Comparison of ENCODE assay signal across 20 cellular contexts in the genomic region with DNA sequence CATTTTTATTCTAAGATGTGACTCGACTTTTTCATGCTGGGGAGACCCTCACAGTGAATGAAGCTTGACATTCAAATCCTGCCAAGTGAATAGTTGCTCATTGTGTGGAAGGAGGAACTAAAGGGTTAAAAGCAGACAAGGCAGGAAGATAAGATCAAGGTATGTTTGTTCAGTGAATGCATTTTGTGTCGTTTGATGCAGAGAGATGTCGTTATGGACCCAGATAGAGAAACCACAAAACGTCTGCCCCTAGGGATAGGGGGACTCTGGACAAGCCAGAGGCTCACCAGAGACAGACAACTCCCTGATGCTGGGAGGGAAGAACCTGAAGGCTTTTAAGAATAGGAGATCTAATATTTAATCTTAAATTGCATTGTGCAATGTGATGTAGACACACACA. TPM values are rescaled to one million over a fixed set of nuclear protein-coding genes. Genes with fewer than 3 reads are reported as not detected.
DNase-seq lines count a peak whose midpoint lies in the region; ATAC-seq and TF ChIP-seq lines count a peak whose summit lies in the region.
"Had no signal": no experiment of that assay in that cellular context is flagged by ENCODE, and none has a peak within 500 bp of the region (broad histone marks: within the 10 kb centered on the region; RNA-seq: fewer than 3 reads in every experiment).

No MANE protein-coding gene starts in this region.

- intact Hi-C loops in thyroid gland (cut with DNase I) = no loop called here

- peaks cover 4 to 12% of the 10 kb centered on the region in 2 experiments for H3K4me1 ChIP-seq in trophoblast cell (ENCODE audit: control insufficient read depth in 1 of 2, insufficient read depth in 2 of 2, low read length in 2 of 2)
- H3K4me1 ChIP-seq in thyroid gland = no peaks in the 10 kb centered on the region
- H3K4me1 ChIP-seq: SJSA1 had no signal

- no peak overlapping the region for H3K9ac ChIP-seq in trophoblast cell (ENCODE audit: low read length)

- no peaks in the 10 kb centered on the region for H3K36me3 ChIP-seq in trophoblast cell (ENCODE audit: control insufficient read depth in 1 of 2, insufficient read depth in 2 of 2, low read length in 2 of 2)
- no peaks in the 10 kb centered on the region for H3K36me3 ChIP-seq in thyroid gland
- H3K36me3 ChIP-seq: SJSA1 had no signal

- no CpG with 5 or more reads among the region's 4 CpGs for WGBS in trophoblast cell (ENCODE audit: extremely low coverage, insufficient coverage, insufficient read length)
- WGBS in thyroid gland, 2 donors = 14 to 15% methylated on average over 4 of the region's 4 CpGs

- H2AK5ac ChIP-seq in trophoblast cell (ENCODE audit: low read length) = no peak overlapping the region

- no peak overlapping the region for H3K23ac ChIP-seq in trophoblast cell (ENCODE audit: low read length)

- no peak overlapping the region for H2BK120ac ChIP-seq in trophoblast cell (ENCODE audit: insufficient read depth, low read length, poor library complexity)

- peaks cover 5% of the 10 kb centered on the region for H3K9me3 Mint-ChIP-seq in activated naive CD8-positive, alpha-beta T cell (ENCODE audit: low read depth)
- H3K9me3 Mint-ChIP-seq in activated naive CD8-positive, alpha-beta T cell treated with anti-CD3 and anti-CD28 coated beads, Interleukin-2, amount 50 U/mL, for 24 hours = peaks cover under 1% of the 10 kb centered on the region

- no peak overlapping the region for H3K4me3 Mint-ChIP-seq in activated naive CD8-positive, alpha-beta T cell
- no peak overlapping the region for H3K4me3 Mint-ChIP-seq in activated naive CD8-positive, alpha-beta T cell treated with anti-CD3 and anti-CD28 coated beads, Interleukin-2, amount 50 U/mL, for 24 hours
- H3K4me3 Mint-ChIP-seq: CD8-positive, alpha-beta T cell had no signal

- H3K36me3 Mint-ChIP-seq in activated naive CD8-positive, alpha-beta T cell = peaks cover 7% of the 10 kb centered on the region
- no peaks in the 10 kb centered on the region for H3K36me3 Mint-ChIP-seq in activated naive CD8-positive, alpha-beta T cell treated with anti-CD3 and anti-CD28 coated beads, Interleukin-2, amount 50 U/mL, for 24 hours (ENCODE audit: low read depth)
- H3K36me3 Mint-ChIP-seq: CD8-positive, alpha-beta T cell had no signal

- no peaks in the 10 kb centered on the region for H3K4me1 Mint-ChIP-seq in activated naive CD8-positive, alpha-beta T cell (ENCODE audit: low read depth)
- H3K4me1 Mint-ChIP-seq in activated naive CD8-positive, alpha-beta T cell treated with anti-CD3 and anti-CD28 coated beads, Interleukin-2, amount 50 U/mL, for 24 hours = no peaks in the 10 kb centered on the region

- H3K4me2 ChIP-seq in trophoblast cell (ENCODE audit: low read length) = no peak overlapping the region

- no peak overlapping the region for H3K14ac ChIP-seq in trophoblast cell (ENCODE audit: low read length)

- H3K79me1 ChIP-seq in trophoblast cell (ENCODE audit: low read length) = no peaks in the 10 kb centered on the region

- H3K27ac Mint-ChIP-seq in activated naive CD8-positive, alpha-beta T cell = peak overlapping the region; percentile 5
- H3K27ac Mint-ChIP-seq in activated naive CD8-positive, alpha-beta T cell treated with anti-CD3 and anti-CD28 coated beads, Interleukin-2, amount 50 U/mL, for 24 hours = no peak overlapping the region
- H3K27ac Mint-ChIP-seq: CD8-positive, alpha-beta T cell had no signal

- no peak for TF ChIP-seq POLR2A in thyroid gland (IDR thresholded peaks at IDR 0.05)

- no peak overlapping the region for H3K4ac ChIP-seq in trophoblast cell (ENCODE audit: low read depth, low read length)

- H4K12ac ChIP-seq in trophoblast cell (ENCODE audit: low read depth, low read length) = no peak overlapping the region

- DNase-seq in activated naive CD8-positive, alpha-beta T cell treated with anti-CD3 and anti-CD28 coated beads, Interleukin-2, amount 50 U/mL, for 24 hours = no peak
- peak; percentile 11 for DNase-seq in Jurkat, Clone E6-1 (ENCODE audit: low read depth, low spot score)
- DNase-seq in OCI-M1 (lab: John Stamatoyannopoulos, UW) (peak; percentile 7), trophoblast cell (no peak), 8988T (no peak), thyroid gland (no peak)
- DNase-seq: C1 segment of cervical spinal cord; CD8-positive, alpha-beta T cell; NCI-H1092 treated with DMSO at 0.1 percent for 48 hours; NCI-H1436; NCI-H187; NCI-H524; Right ventricle myocardium superior; RPMI8226 had no signal

- H2AFZ ChIP-seq in trophoblast cell (ENCODE audit: insufficient read depth, low read length, poor library complexity) = no peak overlapping the region

- peaks cover 4% of the 10 kb centered on the region for H3K27me3 Mint-ChIP-seq in activated naive CD8-positive, alpha-beta T cell
- H3K27me3 Mint-ChIP-seq in activated naive CD8-positive, alpha-beta T cell treated with anti-CD3 and anti-CD28 coated beads, Interleukin-2, amount 50 U/mL, for 24 hours = no peaks in the 10 kb centered on the region

- no peak for ATAC-seq in activated naive CD8-positive, alpha-beta T cell treated with anti-CD3 and anti-CD28 coated beads, Interleukin-2, amount 50 U/mL, for 24 hours
- ATAC-seq in HG03025 (IDR thresholded peaks at IDR 0.05; ENCODE audit: low FRiP score, unreplicated experiment) = no peak
- ATAC-seq: CD8-positive, alpha-beta T cell had no signal

- H4K91ac ChIP-seq in trophoblast cell (ENCODE audit: low read depth, low read length) = no peak overlapping the region

- no peak overlapping the region for H3K18ac ChIP-seq in trophoblast cell (ENCODE audit: low read length)

- H2BK12ac ChIP-seq in trophoblast cell (ENCODE audit: low read length) = no peak overlapping the region

- no peak overlapping the region for H3K4me3 ChIP-seq in Jurkat, Clone E6-1 (ENCODE audit: low read length)
- H3K4me3 ChIP-seq in trophoblast cell (ENCODE audit: low read depth, low read length) = no peak overlapping the region
- no peak overlapping the region for H3K4me3 ChIP-seq in thyroid gland (replicated peaks in 1 of 3)
- H3K4me3 ChIP-seq: SJSA1 had no signal

- TF ChIP-seq CTCF in thyroid gland (IDR thresholded peaks at IDR 0.05) = no peak

- no peaks in the 10 kb centered on the region for H3K27me3 ChIP-seq in trophoblast cell (ENCODE audit: insufficient read depth, low read length)
- no peaks in the 10 kb centered on the region for H3K27me3 ChIP-seq in thyroid gland

- H3K79me2 ChIP-seq in trophoblast cell (ENCODE audit: control insufficient read depth, insufficient read depth, low read length, poor library complexity) = no peaks in the 10 kb centered on the region

- H3K27ac ChIP-seq in trophoblast cell (ENCODE audit: low read depth, low read length) (peak overlapping the region; percentile 20), thyroid gland (no peak overlapping the region)
- H3K27ac ChIP-seq: SJSA1 had no signal

- H3K9me3 ChIP-seq in trophoblast cell (ENCODE audit: insufficient read depth, low read depth, low read length) (peaks cover 8% of the 10 kb centered on the region), thyroid gland (no peaks in the 10 kb centered on the region)
- H3K9me3 ChIP-seq: SJSA1 had no signal

- H2BK5ac ChIP-seq in trophoblast cell (ENCODE audit: low read depth, low read length, poor library complexity) = no peak overlapping the region

- H4K8ac ChIP-seq in trophoblast cell (ENCODE audit: low read depth, low read length) = no peak overlapping the region

RNA-seq across cellular contexts. Expression of a gene that starts 41.1 kb away (rescaled TPM):
- not detected for polyA plus RNA-seq in Jurkat, Clone E6-1 (2012; ENCODE audit: insufficient read depth, insufficient read length)
- 0.27 and 0.29 TPM in 2 replicates for polyA plus RNA-seq in trophoblast cell (2013)
- 10 to 100 TPM in 2 of 4 donors, 1 to 10 TPM in 2; 2.6 to 12.4 (median 10.5) TPM for total RNA-seq in thyroid gland
- total RNA-seq: A172, HT1080, Right ventricle myocardium superior, SJSA1 had no signal
- polyA plus RNA-seq: AG04450 had no signal

Comparison
In these comparisons a context has a peak if more than half of its experiments do, and no peak if none do; other contexts are left out.
1. DNase-seq: peak in Jurkat, Clone E6-1 (single experiment) and OCI-M1 (single experiment); none in activated naive CD8-positive, alpha-beta T cell treated with anti-CD3 and anti-CD28 coated beads, Interleukin-2, amount 50 U/mL, for 24 hours (single experiment), trophoblast cell (0 of 2), 8988T (single experiment) and thyroid gland (0 of 2).